Comparison of ENCODE assay signal across 8 cellular contexts in genomic region chr17:79010304-79010646, GRCh38. TPM values are rescaled to one million over a fixed set of nuclear protein-coding genes. Genes with fewer than 3 reads are reported as not detected.
DNase-seq lines count a peak whose midpoint lies in the region; ATAC-seq lines count a peak whose summit lies in the region.
"Had no signal": no experiment of that assay in that cellular context is flagged by ENCODE, and none has a peak within 500 bp of the region (broad histone marks: within the 10 kb centered on the region; RNA-seq: fewer than 3 reads in every experiment).

No MANE protein-coding gene starts in this region.

- H3K4me3 Mint-ChIP-seq in immature natural killer cell: peak overlapping the region; percentile 86 to 94 (median 91)

- peak overlapping the region; percentile 91 for H3K4me3 ChIP-seq in HUES6 (ENCODE audit: low read depth, low read length)
- H3K4me3 ChIP-seq in adipocyte (ENCODE audit: low read length): peak overlapping the region; percentile 99
- peak overlapping the region; percentile 75 to 96 for H3K4me3 ChIP-seq in stomach smooth muscle (ENCODE audit: low read length in 2 of 2)
- peak overlapping the region in 1 of 2 donors; percentile 35 for H3K4me3 ChIP-seq in aorta (ENCODE audit: low read length in 2 of 2)

- no peak for ATAC-seq in GM19467 (IDR thresholded peaks at IDR 0.05; ENCODE audit: unreplicated experiment)
- ATAC-seq in aorta (ENCODE audit: low FRiP score): no peak

- WGBS in aorta, 2 donors: 57 to 61% methylated on average over 7 of the region's 7 CpGs

- peak overlapping the region; percentile 85 to 95 (median 90) for H3K27ac Mint-ChIP-seq in immature natural killer cell

- peaks cover 39% of the 10 kb centered on the region for H3K27me3 ChIP-seq in HUES6 (ENCODE audit: control insufficient read depth, insufficient read depth, low read length)
- no peaks in the 10 kb centered on the region for H3K27me3 ChIP-seq in adipocyte (replicated peaks; ENCODE audit: control insufficient read depth, insufficient read depth, low read length)
- H3K27me3 ChIP-seq in stomach smooth muscle (ENCODE audit: control insufficient read depth in 1 of 2, insufficient read depth in 2 of 2, low read length in 2 of 2): no peaks in the 10 kb centered on the region
- no peaks in the 10 kb centered on the region for H3K27me3 ChIP-seq in aorta (ENCODE audit: control insufficient read depth in 1 of 2, insufficient read depth in 2 of 2, low read length in 1 of 2)

- peaks cover 5% of the 10 kb centered on the region; the same call in 1 of the 2 replicates for H3K36me3 ChIP-seq in HUES6 (ENCODE audit: control insufficient read depth, insufficient read depth, low read length)
- H3K36me3 ChIP-seq in adipocyte (ENCODE audit: control insufficient read depth, insufficient read depth, low read length, severe bottlenecking): no peaks in the 10 kb centered on the region
- no peaks in the 10 kb centered on the region for H3K36me3 ChIP-seq in stomach smooth muscle (ENCODE audit: control insufficient read depth in 2 of 2, insufficient read depth in 2 of 2, low read length in 2 of 2)
- H3K36me3 ChIP-seq in aorta (ENCODE audit: control insufficient read depth in 1 of 2, insufficient read depth in 2 of 2, low read length in 1 of 2): no peaks in the 10 kb centered on the region

- intact Hi-C loops in aorta (cut with DNase I): loop anchor here (10.0 kb wide), 1 partner anchor 385 kb away; no protein-coding TSS in a partner anchor

- H3K9me3 ChIP-seq in HUES6 (ENCODE audit: control insufficient read depth, insufficient read depth, low read depth, low read length): peaks cover 34% of the 10 kb centered on the region
- no peaks in the 10 kb centered on the region for H3K9me3 ChIP-seq in adipocyte (ENCODE audit: control insufficient read depth, low read length)
- H3K9me3 ChIP-seq in stomach smooth muscle (ENCODE audit: control insufficient read depth in 2 of 2, low read length in 2 of 2): no peaks in the 10 kb centered on the region
- no peaks in the 10 kb centered on the region for H3K9me3 ChIP-seq in aorta (ENCODE audit: control insufficient read depth, low read length)
- H3K9me3 ChIP-seq: mucosa of descending colon had no signal

- DNase-seq in adipocyte (ENCODE audit: low read depth) (no peak), immature natural killer cell (no peak), aorta (no peak), retina (no peak)

- H3K4me1 Mint-ChIP-seq in immature natural killer cell: peaks cover 47 to 50% of the 10 kb centered on the region in 2 donors

- peaks cover 14% of the 10 kb centered on the region for H3K4me1 ChIP-seq in HUES6 (ENCODE audit: control insufficient read depth, insufficient read depth, low read length)
- peaks cover 28% of the 10 kb centered on the region for H3K4me1 ChIP-seq in adipocyte (ENCODE audit: control insufficient read depth, insufficient read depth, low read length)
- peaks cover 39% of the 10 kb centered on the region for H3K4me1 ChIP-seq in stomach smooth muscle (ENCODE audit: control insufficient read depth, insufficient read depth, low read length)
- peaks cover 0 to 4% of the 10 kb centered on the region in 2 donors for H3K4me1 ChIP-seq in aorta (ENCODE audit: control insufficient read depth in 1 of 2, insufficient read depth in 2 of 2, low read length in 2 of 2)

- H3K27me3 Mint-ChIP-seq in immature natural killer cell (ENCODE audit: low read depth in 3 of 3): peaks cover 17 to 30% (median 23%) of the 10 kb centered on the region in 3 donors

- peaks cover 0 to 3% (median 0%) of the 10 kb centered on the region in 3 donors for H3K36me3 Mint-ChIP-seq in immature natural killer cell

- H3K9ac ChIP-seq in HUES6 (ENCODE audit: low read length) (peak overlapping the region; percentile 46), adipocyte (ENCODE audit: low read length) (peak overlapping the region; percentile 98), stomach smooth muscle (ENCODE audit: low read length in 2 of 2) (peak overlapping the region; percentile 61 to 84)

- no peaks in the 10 kb centered on the region for H3K9me3 Mint-ChIP-seq in immature natural killer cell

- no peak overlapping the region for H3K27ac ChIP-seq in HUES6 (ENCODE audit: low read depth, low read length)
- peak overlapping the region; percentile 60 for H3K27ac ChIP-seq in stomach smooth muscle (ENCODE audit: low read length)
- H3K27ac ChIP-seq in aorta (ENCODE audit: low read depth in 1 of 2, low read length in 2 of 2): peak overlapping the region in 1 of 2 donors; percentile 46

RNA-seq across cellular contexts. Expression of gene CANT1, which starts 0.7 kb away (rescaled TPM):
- 1 to 10 TPM; 3.7 to 7.2 (median 4.6) TPM for polyA plus RNA-seq in immature natural killer cell
- total RNA-seq in aorta: 10 to 100 TPM; 37.5 to 45.5 TPM
- polyA plus RNA-seq in aorta: 10 to 100 TPM; 11.0 to 14.5 TPM

RNA-seq across cellular contexts. Expression of gene C1QTNF1, which starts 13.7 kb away (rescaled TPM):
- polyA plus RNA-seq in immature natural killer cell (not detected), aorta (100 to 1,000 TPM in 1 of 2 donors, 10 to 100 TPM in 1; 98.8 to 361 TPM)
- total RNA-seq in aorta: 100 to 1,000 TPM; 157 to 439 TPM

RNA-seq across cellular contexts. Expression of gene LGALS3BP, which starts 30.6 kb away (rescaled TPM):
- polyA plus RNA-seq in immature natural killer cell: 10 to 100 TPM in 1 of 3 donors, 1 to 10 TPM in 2; 3.4 to 10.2 (median 3.6) TPM
- total RNA-seq in aorta: 100 to 1,000 TPM; 110 to 156 TPM
- 100 to 1,000 TPM in 1 of 2 donors, 10 to 100 TPM in 1; 70.7 to 174 TPM for polyA plus RNA-seq in aorta

Comparison
In these comparisons a context has a peak if more than half of its experiments do, and no peak if none do; other contexts are left out.
1. H3K9ac ChIP-seq: peak in every context shown above with its lines; median percentile 98 in adipocyte; 72 in stomach smooth muscle; 46 in HUES6.
2. RNA of gene C1QTNF1, which starts 13.7 kb away (polyA plus RNA-seq): 98.8 to 361 TPM in aorta; not detected in immature natural killer cell; every median in the first group is over 10 times any median in the second.
3. RNA of gene LGALS3BP, which starts 30.6 kb away (polyA plus RNA-seq): 70.7 to 174 TPM in aorta; 3.4 to 10.2 TPM in immature natural killer cell; every median in the first group is over 4 times any median in the second.